Comparison of ENCODE assay signal across 17 cellular contexts in the genomic region with DNA sequence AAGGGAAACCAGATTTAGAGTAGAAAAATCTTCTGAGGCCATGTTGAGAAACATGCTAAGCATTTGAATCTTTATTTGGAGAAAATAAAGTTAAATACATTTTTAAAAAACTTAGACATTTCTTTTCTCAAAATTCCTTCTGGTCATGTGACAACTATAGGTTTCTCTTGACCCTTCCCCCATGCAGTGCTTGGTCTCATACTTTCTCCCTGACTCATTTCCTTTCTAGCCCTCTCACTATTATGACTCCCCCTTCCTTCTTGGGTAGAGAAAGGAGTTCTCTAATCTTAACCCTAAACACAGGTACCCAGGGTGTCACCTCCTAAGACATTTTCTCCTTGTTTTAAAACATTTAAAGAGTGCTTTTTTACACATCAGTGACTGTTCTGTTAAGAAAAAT.
DNase-seq lines count a peak whose midpoint lies in the region; ATAC-seq, FAIRE-seq and TF ChIP-seq lines count a peak whose summit lies in the region.
"Had no signal": no experiment of that assay in that cellular context is flagged by ENCODE, and none has a peak within 500 bp of the region (broad histone marks: within the 10 kb centered on the region; RNA-seq: fewer than 3 reads in every experiment).

No MANE protein-coding gene starts in this region.

- H3K4me1 ChIP-seq in keratinocyte (ENCODE audit: control insufficient read depth, extremely low read depth, insufficient read depth, low read length): peaks cover 2% of the 10 kb centered on the region
- H3K4me1 ChIP-seq: gastrocnemius medialis, right atrium auricular region had no signal

- H3K4me3 ChIP-seq in keratinocyte (ENCODE audit: control insufficient read depth in 2 of 3, extremely low read depth in 1 of 3, insufficient read depth in 2 of 3, low read depth in 1 of 3, low read length in 3 of 3): no peak overlapping the region
- H3K4me3 ChIP-seq: gastrocnemius medialis, GM12878, PC-9, right atrium auricular region, thoracic aorta had no signal

- H3K27ac ChIP-seq in keratinocyte (ENCODE audit: control insufficient read depth, insufficient read depth, low read length): no peak overlapping the region
- H3K27ac ChIP-seq: gastrocnemius medialis, PC-9, right atrium auricular region, thoracic aorta had no signal

- H2AFZ ChIP-seq in keratinocyte (ENCODE audit: control insufficient read depth, low read length): no peak overlapping the region
- H2AFZ ChIP-seq: PC-9 had no signal

- ATAC-seq in HG03097 (IDR thresholded peaks at IDR 0.05; ENCODE audit: low FRiP score, unreplicated experiment): no peak
- ATAC-seq in HG02973 (IDR thresholded peaks at IDR 0.05; ENCODE audit: unreplicated experiment): no peak
- ATAC-seq in GM19328 (IDR thresholded peaks at IDR 0.05; ENCODE audit: unreplicated experiment): no peak
- ATAC-seq: gastrocnemius medialis, GM12878, HepG2 had no signal

- dilution Hi-C loops in keratinocyte (cut with MboI; ENCODE audit: extremely low pct_ligation_motif_present, low sequenced_read_pairs): no loop called here

- H3K9me1 ChIP-seq in keratinocyte (ENCODE audit: control insufficient read depth, extremely low read depth, insufficient read depth, low read length): no peaks in the 10 kb centered on the region

- FAIRE-seq in keratinocyte (lab: Jason Lieb, UNC): peak; percentile 34
- FAIRE-seq: GM12878, HepG2 had no signal

- TF ChIP-seq CTCF in keratinocyte (optimal IDR thresholded peaks at IDR 0.05 in 1 of 3, IDR thresholded peaks at IDR 0.05 in 1 of 3, conservative IDR thresholded peaks at IDR 0.05 in 1 of 3; ENCODE audit: extremely low read depth in 1 of 3, insufficient read depth in 2 of 3, low read length in 3 of 3): no peak

- H3K4me2 ChIP-seq in keratinocyte (ENCODE audit: control insufficient read depth, extremely low read depth, insufficient read depth, low read depth, low read length): peak overlapping the region; percentile 0
- H3K4me2 ChIP-seq: PC-9 had no signal

- H3K79me2 ChIP-seq in keratinocyte (ENCODE audit: control insufficient read depth, insufficient read depth, low read length): no peaks in the 10 kb centered on the region

- in situ Hi-C loops in KBM-7 (cut with MboI; ENCODE audit: low pct_unique_long_range_greater_than_20kb, low sequenced_read_pairs): no loop called here

- no peak overlapping the region for H3K9ac ChIP-seq in keratinocyte (ENCODE audit: control insufficient read depth, extremely low read depth, insufficient read depth, low read length)

- H3K36me3 ChIP-seq in keratinocyte (ENCODE audit: control insufficient read depth in 2 of 2, extremely low read depth in 1 of 2, insufficient read depth in 2 of 2, low read length in 2 of 2): no peaks in the 10 kb centered on the region
- H3K36me3 ChIP-seq: gastrocnemius medialis, right atrium auricular region, thoracic aorta had no signal

- DNase-seq in EL (peak; percentile 76), KBM-7 (peak; percentile 31), astrocyte of the hippocampus (ENCODE audit: low read depth, low spot score) (peak; percentile 45), keratinocyte (ENCODE audit: low read depth, low spot score) (peak; percentile 13), NCI-H1694 treated with DMSO at 0.1 percent for 48 hours (lab: John Stamatoyannopoulos, UW) (no peak)
- DNase-seq: activated T-cell treated with anti-CD3 and anti-CD28 coated beads, Interleukin-2, amount 50 U/mL, for 24 hours; CD8-positive, alpha-beta memory T cell; gastrocnemius medialis; NCI-H2029; PC-9 had no signal

- H3K27me3 ChIP-seq in keratinocyte (ENCODE audit: control insufficient read depth, extremely low read depth, insufficient read depth, low read length): no peaks in the 10 kb centered on the region
- H3K27me3 ChIP-seq: gastrocnemius medialis, right atrium auricular region had no signal

- H3K9me3 ChIP-seq in keratinocyte (ENCODE audit: control insufficient read depth, low read depth, low read length): no peaks in the 10 kb centered on the region
- H3K9me3 ChIP-seq: gastrocnemius medialis, right atrium auricular region, thoracic aorta had no signal

- H4K20me1 ChIP-seq in keratinocyte (ENCODE audit: control insufficient read depth, extremely low read depth, insufficient read depth, low read length): no peaks in the 10 kb centered on the region
